Comparison of ENCODE assay signal across 20 cellular contexts in genomic region chr7:33421384-33421783, GRCh38.
A peak's percentile ranks its signal among the peaks of the same experiment; 100 is the strongest.
DNase-seq lines count a peak whose midpoint lies in the region; TF ChIP-seq lines count a peak whose summit lies in the region.
"Had no signal": no experiment of that assay in that cellular context is flagged by ENCODE, and none has a peak within 500 bp of the region (broad histone marks: within the 10 kb centered on the region; RNA-seq: fewer than 3 reads in every experiment).

No MANE protein-coding gene starts in this region.

- DNase-seq in BJ (ENCODE audit: low read depth) (no peak), NCI-H1092 treated with DMSO at 0.1 percent for 48 hours (lab: John Stamatoyannopoulos, UW) (peak; percentile 42), fibroblast of pulmonary artery (ENCODE audit: low read depth) (peak; percentile 41), osteoblast (ENCODE audit: insufficient read length, low spot score, missing footprints) (no peak), D341Med (ENCODE audit: low spot score) (no peak), globus pallidus (ENCODE audit: low spot score) (no peak), LoVo (ENCODE audit: low spot score) (no peak), Ammon's horn (ENCODE audit: low spot score) (no peak)
- DNase-seq: activated CD4-positive, alpha-beta T cell treated with anti-CD3 and anti-CD28 coated beads, Interleukin-2, amount 50 U/mL, for 4 hours; activated naive CD4-positive, alpha-beta T cell treated with anti-CD3 and anti-CD28 coated beads for 36 hours; activated T-cell treated with anti-CD3 and anti-CD28 coated beads for 4 hours; cortex of kidney; glutamatergic neuron; NCI-H2081 treated with DMSO at 0.1 percent for 48 hours; NCI-H510A treated with DMSO at 0.1 percent for 48 hours; Right ventricle myocardium superior; T-helper 1 cell had no signal

- H3K27ac ChIP-seq in osteoblast (ENCODE audit: low read depth, low read length): no peak overlapping the region
- H3K27ac ChIP-seq: BLaER1 treated with 17β-estradiol and CSF1 and Interleukin-3, amounts not matched to agents 10 nM and 100 nM; suprapubic skin had no signal

- H3K79me2 ChIP-seq in osteoblast (ENCODE audit: insufficient read depth, low read length): no peaks in the 10 kb centered on the region

- H3K4me3 ChIP-seq in BJ (ENCODE audit: low read depth, low read length) (no peak overlapping the region), fibroblast of pulmonary artery (replicated peaks; ENCODE audit: low read depth, low read length) (no peak overlapping the region), osteoblast (ENCODE audit: insufficient read depth, low read length) (no peak overlapping the region)
- H3K4me3 ChIP-seq: BLaER1 treated with 17β-estradiol and CSF1 and Interleukin-3, amounts not matched to agents 10 nM and 100 nM; lung; suprapubic skin had no signal

- H4K20me1 ChIP-seq in osteoblast (ENCODE audit: insufficient read depth, low read length): no peaks in the 10 kb centered on the region
- H4K20me1 ChIP-seq: BLaER1 treated with 17β-estradiol and CSF1 and Interleukin-3, amounts not matched to agents 10 nM and 100 nM had no signal

- CTCF ChIA-PET in BJ (lab: Yijun Ruan, JAX): interaction anchor here (0.6 to 0.8 kb wide), 2 partner anchors 339 to 386 kb away, joined by 3 to 5 read pairs; no protein-coding TSS in a partner anchor

- H3K36me3 ChIP-seq in BJ (ENCODE audit: control insufficient read depth, insufficient read depth, low read length): no peaks in the 10 kb centered on the region
- H3K36me3 ChIP-seq in osteoblast (ENCODE audit: insufficient read depth, low read length): no peaks in the 10 kb centered on the region
- H3K36me3 ChIP-seq: BLaER1 treated with 17β-estradiol and CSF1 and Interleukin-3, amounts not matched to agents 10 nM and 100 nM; suprapubic skin had no signal

- 0 out of 2 replicates have a peak, but pooled peaks have one; percentile 4 for TF ChIP-seq CTCF in BJ (IDR thresholded peaks at IDR 0.05; ENCODE audit: insufficient read depth, low read depth, low read length)
- peak; percentile 26 for TF ChIP-seq CTCF in fibroblast of pulmonary artery (IDR thresholded peaks at IDR 0.05; ENCODE audit: low read length, missing control alignments)
- TF ChIP-seq CTCF in osteoblast (IDR thresholded peaks at IDR 0.05; ENCODE audit: extremely low read depth, low read depth, low read length): peak; percentile 45

- no peaks in the 10 kb centered on the region for H3K27me3 ChIP-seq in BJ (ENCODE audit: control insufficient read depth, insufficient read depth, low read length)
- no peaks in the 10 kb centered on the region for H3K27me3 ChIP-seq in osteoblast (ENCODE audit: insufficient read depth, low read length)
- H3K27me3 ChIP-seq: BLaER1 treated with 17β-estradiol and CSF1 and Interleukin-3, amounts not matched to agents 10 nM and 100 nM; suprapubic skin had no signal

- no peak overlapping the region for H2AFZ ChIP-seq in osteoblast (ENCODE audit: low read length)

- H3K4me1 ChIP-seq in osteoblast (ENCODE audit: insufficient read depth, low read length): peaks cover 16% of the 10 kb centered on the region
- H3K4me1 ChIP-seq: suprapubic skin had no signal

- no peaks in the 10 kb centered on the region for H3K9me3 ChIP-seq in osteoblast (ENCODE audit: low read depth, low read length)
- H3K9me3 ChIP-seq: BLaER1 treated with 17β-estradiol and CSF1 and Interleukin-3, amounts not matched to agents 10 nM and 100 nM; suprapubic skin had no signal

- POLR2A ChIA-PET in BJ (lab: Charles Lee): no interaction called here

- no peak overlapping the region for H3K4me2 ChIP-seq in osteoblast (ENCODE audit: insufficient read depth, low read length)
- H3K4me2 ChIP-seq: BLaER1 treated with 17β-estradiol and CSF1 and Interleukin-3, amounts not matched to agents 10 nM and 100 nM had no signal

Comparison
In these comparisons a context has a peak if more than half of its experiments do, and no peak if none do; other contexts are left out.
1. DNase-seq: peak in NCI-H1092 treated with DMSO at 0.1 percent for 48 hours (single experiment) and fibroblast of pulmonary artery (single experiment); none in BJ (single experiment), osteoblast (single experiment), D341Med (single experiment), globus pallidus (single experiment), LoVo (single experiment) and Ammon's horn (single experiment).
2. Peak in every context shown above with its lines, with median percentiles within 50 percentile points of each other: CTCF ChIP-seq.